19 cellular contexts compared by ENCODE assay signal in the genomic region with DNA sequence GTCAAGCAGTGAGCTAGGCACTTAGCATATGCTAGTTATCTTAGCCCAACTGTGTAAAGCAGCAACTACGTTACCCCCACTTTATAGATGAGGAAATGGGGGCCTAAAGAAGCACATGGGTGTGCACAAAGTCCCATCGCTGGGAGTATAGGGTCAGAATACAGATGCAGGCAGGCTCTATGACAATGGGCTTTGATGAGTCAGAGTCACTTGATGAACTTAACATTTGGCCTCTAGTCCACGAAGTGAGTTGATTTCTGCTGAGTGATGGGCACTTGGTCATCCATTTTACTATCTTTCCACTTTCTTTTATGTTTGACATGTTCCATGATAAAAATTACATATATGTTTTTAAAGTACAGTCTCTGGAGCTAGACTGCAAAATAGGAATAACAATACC.
"Had no signal": no experiment of that assay in that cellular context is flagged by ENCODE, and none has a peak within 500 bp of the region (broad histone marks: within the 10 kb centered on the region; RNA-seq: fewer than 3 reads in every experiment).

No MANE protein-coding gene starts in this region.

- H3K4me1 ChIP-seq: esophagus squamous epithelium, heart left ventricle, neural progenitor cell, pancreas, prostate gland, right atrium auricular region, sigmoid colon, stomach had no signal

- H2AFZ ChIP-seq: neural progenitor cell had no signal

- ATAC-seq: effector memory CD8-positive, alpha-beta T cell; heart left ventricle; left lobe of liver; natural killer cell treated with Interleukin-12 subunit alpha and Interleukin-12 subunit beta and Interleukin-15 and Interleukin-18, amount 100 ng/mL, for 72 hours; pancreas had no signal

- H3K4me2 ChIP-seq: neural progenitor cell had no signal

- H3K4me3 ChIP-seq: esophagus squamous epithelium, heart left ventricle, neural progenitor cell, pancreas, prostate gland, right atrium auricular region, sigmoid colon, skin epidermis, stomach had no signal

- DNase-seq: cerebellar nuclear complex; effector memory CD8-positive, alpha-beta T cell; esophagus squamous epithelium; foreskin fibroblast; heart left ventricle; hippocampal formation; kidney glomerular epithelial cell; mammary epithelial cell; midbrain; pancreas; sigmoid colon; stimulated activated naive CD4-positive, alpha-beta T cell; stomach had no signal

- H3K36me3 ChIP-seq: esophagus squamous epithelium, heart left ventricle, neural progenitor cell, pancreas, prostate gland, right atrium auricular region, sigmoid colon, stomach had no signal

- H3K9me3 ChIP-seq: esophagus squamous epithelium, heart left ventricle, pancreas, prostate gland, right atrium auricular region, sigmoid colon, stomach had no signal

- H3K27me3 ChIP-seq: esophagus squamous epithelium, heart left ventricle, neural progenitor cell, pancreas, right atrium auricular region, sigmoid colon, stomach had no signal

- H3K27ac ChIP-seq: esophagus squamous epithelium, heart left ventricle, neural progenitor cell, pancreas, prostate gland, right atrium auricular region, sigmoid colon, skin epidermis, stomach had no signal
